27 cellular contexts compared by ENCODE assay signal in genomic region chr1:241140670-241141069, GRCh38.
"Had no signal": no experiment of that assay in that cellular context is flagged by ENCODE, and none has a peak within 500 bp of the region (broad histone marks: within the 10 kb centered on the region; RNA-seq: fewer than 3 reads in every experiment).

No MANE protein-coding gene starts in this region.

- ATAC-seq: activated CD4-positive, CD25-positive, alpha-beta regulatory T cell treated with anti-CD3 and anti-CD28 coated beads, Interleukin-2, amount 50 U/mL, for 24 hours; activated CD8-positive, alpha-beta T cell treated with anti-CD3 and anti-CD28 coated beads for 36 hours; activated T-cell treated with anti-CD3 and anti-CD28 coated beads, Interleukin-2, amount 50 U/mL, for 4 hours; activated T-helper 17 cell treated with anti-CD3 and anti-CD28 coated beads, Interleukin-2, amount 50 U/mL, for 72 hours; esophagus mucosa; foreskin keratinocyte; gastrocnemius medialis; T-cell had no signal

- H3K9me3 ChIP-seq: gastrocnemius medialis had no signal

- H3K36me3 ChIP-seq: brain microvascular endothelial cell, gastrocnemius medialis, WERI-Rb-1 had no signal

- H3K4me1 ChIP-seq: foreskin keratinocyte, gastrocnemius medialis had no signal

- H3K27ac ChIP-seq: brain microvascular endothelial cell, coronary artery, foreskin keratinocyte, gastrocnemius medialis, WERI-Rb-1 had no signal

- H3K4me3 ChIP-seq: coronary artery, dorsolateral prefrontal cortex, gastrocnemius medialis had no signal

- DNase-seq: activated B cell treated with CpG ODN at 0.5 μM for 24 hours; activated CD4-positive, alpha-beta T cell treated with anti-CD3 and anti-CD28 coated beads for 48 hours; activated CD4-positive, alpha-beta T cell treated with anti-CD3 and anti-CD28 coated beads, Interleukin-2, amount 50 U/mL, for 1 hour; activated CD4-positive, alpha-beta T cell treated with anti-CD3 and anti-CD28 coated beads, Interleukin-2, amount 50 U/mL, for 48 hours; activated CD8-positive, alpha-beta memory T cell treated with anti-CD3 and anti-CD28 coated beads for 24 hours; activated CD8-positive, alpha-beta T cell treated with anti-CD3 and anti-CD28 coated beads for 36 hours; activated effector memory CD4-positive, alpha-beta T cell treated with Interleukin-2 at 50 U/mL for 16 hours; activated gamma-delta T cell treated with Interleukin-2 at 50 U/mL for 16 hours; activated naive CD4-positive, alpha-beta T cell treated with anti-CD3 and anti-CD28 coated beads, Interleukin-2, amount 50 U/mL, for 16 hours; activated naive CD4-positive, alpha-beta T cell treated with Interleukin-2 at 50 U/mL for 16 hours; activated T-cell treated with anti-CD3 and anti-CD28 coated beads, Interleukin-2, amount 50 U/mL, for 4 hours; amniotic stem cell; anterior cingulate cortex; brain microvascular endothelial cell; dorsolateral prefrontal cortex; effector memory CD4-positive, alpha-beta T cell; endodermal cell; foreskin keratinocyte; gastrocnemius medialis; glutamatergic neuron; T-cell; T-helper 9 cell; WERI-Rb-1 had no signal

- H3K27me3 ChIP-seq: brain microvascular endothelial cell, dorsolateral prefrontal cortex, foreskin keratinocyte, gastrocnemius medialis had no signal
